Comparison of ENCODE assay signal across 24 cellular contexts in genomic region chr5:105929865-105930264, GRCh38.
"Had no signal": no experiment of that assay in that cellular context is flagged by ENCODE, and none has a peak within 500 bp of the region (broad histone marks: within the 10 kb centered on the region; RNA-seq: fewer than 3 reads in every experiment).

No MANE protein-coding gene starts in this region.

- ATAC-seq: effector memory CD8-positive, alpha-beta T cell; esophagus mucosa; gastrocnemius medialis; heart right ventricle; left cardiac atrium; left lung; left ventricle myocardium superior; lower lobe of right lung; mucosa of descending colon had no signal

- H3K36me3 ChIP-seq: colonic mucosa, esophagus squamous epithelium, gastrocnemius medialis, heart right ventricle, left lung, lower lobe of right lung had no signal

- DNase-seq: colonic mucosa; cortex of kidney; effector CD8-positive, alpha-beta T cell; effector memory CD8-positive, alpha-beta T cell; endodermal cell; erythroblast; esophagus squamous epithelium; foreskin fibroblast; foreskin melanocyte; gastrocnemius medialis; glutamatergic neuron; head of caudate nucleus; heart right ventricle; hippocampal formation; left cardiac atrium; left lung; left ventricle myocardium superior; lower lobe of right lung; mesenchymal stem cell; mucosa of descending colon had no signal

- FAIRE-seq: islet of Langerhans, keratinocyte had no signal

- H3K27ac ChIP-seq: colonic mucosa, epithelial cell of prostate, esophagus squamous epithelium, gastrocnemius medialis, heart right ventricle, left lung, lower lobe of right lung had no signal

- H3K4me1 ChIP-seq: colonic mucosa, esophagus squamous epithelium, gastrocnemius medialis, left lung, lower lobe of right lung had no signal

- H3K4me3 ChIP-seq: colonic mucosa, esophagus squamous epithelium, gastrocnemius medialis, heart right ventricle, left lung, lower lobe of right lung, mucosa of descending colon had no signal

- H3K27me3 ChIP-seq: colonic mucosa, esophagus squamous epithelium, gastrocnemius medialis, heart right ventricle, left lung had no signal

- H3K9me3 ChIP-seq: colonic mucosa, esophagus squamous epithelium, gastrocnemius medialis, lower lobe of right lung, mucosa of descending colon had no signal
